Comparison of ENCODE assay signal across 8 cellular contexts in genomic region chr10:9342865-9343450, GRCh38.
DNase-seq lines count a peak whose midpoint lies in the region; ATAC-seq and TF ChIP-seq lines count a peak whose summit lies in the region.

No MANE protein-coding gene starts in this region.

- H3K27ac ChIP-seq in HCT116 (ENCODE audit: low read depth, low read length) (no peak overlapping the region), OCI-LY3 (ENCODE audit: low read length) (no peak overlapping the region)

- DNase-seq in Calu3 (peak; percentile 2), HCT116 (ENCODE audit: low read depth, low spot score) (no peak), epithelial cell of esophagus (ENCODE audit: low read depth) (peak; percentile 53), progenitor cell of endocrine pancreas (ENCODE audit: low spot score, unreplicated experiment) (no peak), NCI-H510A (lab: John Stamatoyannopoulos, UW) (no peak)
- no peak for DNase-seq in stimulated activated CD4-positive, alpha-beta T cell treated with anti-CD3 and anti-CD28 coated beads, Interleukin-4, amount 100 ng/mL, for 1 hour

- CTCF ChIA-PET in Calu3 (lab: Charles Lee) = interaction anchor here (0.8 to 1.1 kb wide), 6 partner anchors 10 to 1928 kb away, joined by 3 to 16 read pairs (median 4); no protein-coding TSS in a partner anchor
- CTCF ChIA-PET in HCT116 (lab: Charles Lee) = interaction anchor here (0.5 to 1.2 kb wide), 5 partner anchors 265 to 1927 kb away, joined by 3 to 4 read pairs (median 3); no protein-coding TSS in a partner anchor

- H3K9me3 Mint-ChIP-seq in Calu3 (ENCODE audit: low read depth, unreplicated experiment) (no peaks in the 10 kb centered on the region), progenitor cell of endocrine pancreas (ENCODE audit: low read depth) (peaks cover 21% of the 10 kb centered on the region)

- BruUV-seq in Calu3 (replicated peaks; lab: Mats Ljungman, UMichigan) (no TSS peak), HCT116 (replicated peaks; lab: Mats Ljungman, UMichigan) (no TSS peak)

- H4K20me1 ChIP-seq in HCT116 (ENCODE audit: insufficient read depth) (no peaks in the 10 kb centered on the region; the same call in 1 of the 2 replicates), OCI-LY3 (ENCODE audit: insufficient read depth, low read length) (no peaks in the 10 kb centered on the region)

- H2AFZ ChIP-seq in HCT116 (ENCODE audit: low read depth, low read length, poor library complexity, severe bottlenecking) (no peak overlapping the region), OCI-LY3 (ENCODE audit: low read depth, low read length) (no peak overlapping the region)

- ATAC-seq in HCT116 (no peak), GM21423 (IDR thresholded peaks at IDR 0.05; ENCODE audit: unreplicated experiment) (no peak)

- H3K79me2 ChIP-seq in HCT116 (ENCODE audit: insufficient read depth, low read length) = no peaks in the 10 kb centered on the region
- no peaks in the 10 kb centered on the region for H3K79me2 ChIP-seq in OCI-LY3 (ENCODE audit: low read length)

- H3K9ac ChIP-seq in HCT116 (ENCODE audit: low read length) = no peak overlapping the region
- H3K9ac ChIP-seq in OCI-LY3 (ENCODE audit: low read length) = no peak overlapping the region

- H3K4me3 Mint-ChIP-seq in Calu3 (ENCODE audit: low read depth, unreplicated experiment) (no peak overlapping the region), progenitor cell of endocrine pancreas (ENCODE audit: low read depth) (no peak overlapping the region)

- intact Hi-C loops in Calu3 (cut with micrococcal nuclease; ENCODE audit: unreplicated experiment) = loop anchor here (1.0 to 5.0 kb wide), 4 partner anchors 519 to 1927 kb away; no protein-coding TSS in a partner anchor
- intact Hi-C loops in HCT116 (cut with micrococcal nuclease) = no loop called here

- TF ChIP-seq POLR2A in HCT116 (IDR thresholded peaks at IDR 0.05; ENCODE audit: borderline replicate concordance, extremely low read depth, insufficient read depth, insufficient read length) = no peak

- TF ChIP-seq CTCF in Calu3 (IDR thresholded peaks at IDR 0.05; ENCODE audit: unreplicated experiment) (peak; percentile 41), HCT116 (IDR thresholded peaks at IDR 0.05 in 2 of 3, conservative IDR thresholded peaks at IDR 0.05 in 1 of 3; ENCODE audit: borderline replicate concordance in 1 of 3, insufficient read depth in 1 of 3, low read depth in 2 of 3, low read length in 2 of 3) (peak; percentile 6 to 42 (median 28); a peak in 3 of 6 replicates), OCI-LY3 (IDR thresholded peaks at IDR 0.05; ENCODE audit: low read depth, low read length) (peak; percentile 67), epithelial cell of esophagus (IDR thresholded peaks at IDR 0.05; ENCODE audit: insufficient read depth, low read depth, low read length, missing control alignments) (peak; percentile 82), progenitor cell of endocrine pancreas (IDR thresholded peaks at IDR 0.05; ENCODE audit: unreplicated experiment) (peak; percentile 90)

- H3K4me1 Mint-ChIP-seq in Calu3 (ENCODE audit: low read depth, unreplicated experiment) (no peaks in the 10 kb centered on the region), progenitor cell of endocrine pancreas (ENCODE audit: low read depth) (peaks cover 3% of the 10 kb centered on the region)

- H3K4me2 ChIP-seq in HCT116 (ENCODE audit: low read length) = no peak overlapping the region
- H3K4me2 ChIP-seq in OCI-LY3 (ENCODE audit: low read length) = no peak overlapping the region

- POLR2A ChIA-PET in HCT116 (lab: Charles Lee) = no interaction called here

- H3K27me3 ChIP-seq in HCT116 (ENCODE audit: insufficient read depth, low read length) (no peaks in the 10 kb centered on the region), OCI-LY3 (ENCODE audit: low read depth, low read length) (no peaks in the 10 kb centered on the region)

- H3K36me3 ChIP-seq in HCT116 (ENCODE audit: control insufficient read depth in 1 of 2, insufficient read depth in 2 of 2, low read length in 2 of 2) = no peaks in the 10 kb centered on the region
- H3K36me3 ChIP-seq in OCI-LY3 (replicated peaks; ENCODE audit: low read depth, low read length) = no peaks in the 10 kb centered on the region

- H3K4me1 ChIP-seq in HCT116 (ENCODE audit: control insufficient read depth in 1 of 2, insufficient read depth in 2 of 2, low read length in 2 of 2) = no peaks in the 10 kb centered on the region
- no peaks in the 10 kb centered on the region for H3K4me1 ChIP-seq in OCI-LY3 (ENCODE audit: low read length)

- no peaks in the 10 kb centered on the region for H3K9me2 ChIP-seq in HCT116 (ENCODE audit: insufficient read depth)

- peak; percentile 36 for TF ChIP-seq RAD21 in HCT116 (IDR thresholded peaks at IDR 0.05; ENCODE audit: low read depth)

- RAD21 ChIA-PET in HCT116 (lab: Charles Lee; ENCODE audit: low non-redundant PET in 1 of 2, low total read pairs in 2 of 2, uncharacterized antibody in 2 of 2, unreplicated experiment in 2 of 2) = no interaction called here

- H3K4me3 ChIP-seq in HCT116 (replicated peaks in 1 of 2; ENCODE audit: low read depth in 1 of 2, low read length in 2 of 2) = no peak overlapping the region
- H3K4me3 ChIP-seq in OCI-LY3 (ENCODE audit: low read length) = no peak overlapping the region
- no peak overlapping the region for H3K4me3 ChIP-seq in epithelial cell of esophagus (ENCODE audit: low read length)

- H3K9me3 ChIP-seq in HCT116 (ENCODE audit: control insufficient read depth in 1 of 2, insufficient read depth in 1 of 2, low read depth in 1 of 2, low read length in 2 of 2) (peaks cover 0 to 4% of the 10 kb centered on the region in 2 experiments; a peak in 1 of 4 replicates), OCI-LY3 (ENCODE audit: insufficient read depth, low read length) (no peaks in the 10 kb centered on the region)

- H3K27ac Mint-ChIP-seq in Calu3 (ENCODE audit: unreplicated experiment) = no peak overlapping the region
- no peak overlapping the region for H3K27ac Mint-ChIP-seq in progenitor cell of endocrine pancreas

- no peaks in the 10 kb centered on the region for H3K36me3 Mint-ChIP-seq in Calu3 (ENCODE audit: insufficient read depth, unreplicated experiment)
- no peaks in the 10 kb centered on the region for H3K36me3 Mint-ChIP-seq in progenitor cell of endocrine pancreas (ENCODE audit: insufficient read depth)

- H3K27me3 Mint-ChIP-seq in Calu3 (ENCODE audit: unreplicated experiment) = no peaks in the 10 kb centered on the region
- peaks cover 14% of the 10 kb centered on the region for H3K27me3 Mint-ChIP-seq in progenitor cell of endocrine pancreas

TF ChIP-seq in HCT116, 20 proteins besides CTCF, POLR2A, EP300 and RAD21:
- TF ChIP-seq TCF7L2 (IDR thresholded peaks at IDR 0.05; ENCODE audit: borderline replicate concordance, extremely low read depth, insufficient read depth, insufficient read length) = no peak
- TF ChIP-seq POLR2AphosphoS5 (IDR thresholded peaks at IDR 0.05; ENCODE audit: low read depth, low read length) = no peak
- TF ChIP-seq CBX3 (IDR thresholded peaks at IDR 0.05; ENCODE audit: low read depth) = no peak
- TF ChIP-seq CEBPB (IDR thresholded peaks at IDR 0.05; ENCODE audit: low read depth) = no peak
- TF ChIP-seq EZH2 (IDR thresholded peaks at IDR 0.05) = no peak
- no peak for TF ChIP-seq JUND (IDR thresholded peaks at IDR 0.05)
- TF ChIP-seq ZFX (IDR thresholded peaks at IDR 0.05) = no peak
- TF ChIP-seq ELF1 (IDR thresholded peaks at IDR 0.05; ENCODE audit: borderline replicate concordance, low read depth) = no peak
- TF ChIP-seq ATF3 (IDR thresholded peaks at IDR 0.05) = no peak
- no peak for TF ChIP-seq YY1 (IDR thresholded peaks at IDR 0.05; ENCODE audit: extremely low read depth, insufficient replicate concordance, low read depth, low read length)
- TF ChIP-seq REST (IDR thresholded peaks at IDR 0.05; ENCODE audit: low read depth) = no peak
- TF ChIP-seq EZH2phosphoT487 (IDR thresholded peaks at IDR 0.05; ENCODE audit: borderline replicate concordance) = no peak
- no peak for TF ChIP-seq SP1 (IDR thresholded peaks at IDR 0.05; ENCODE audit: low read depth)
- TF ChIP-seq FOSL1 (IDR thresholded peaks at IDR 0.05; ENCODE audit: low read depth) = no peak

Comparison
In these comparisons a context has a peak if more than half of its experiments do, and no peak if none do; other contexts are left out.
1. DNase-seq: peak in Calu3 (single experiment) and epithelial cell of esophagus (single experiment); none in HCT116 (single experiment), progenitor cell of endocrine pancreas (single experiment), NCI-H510A (single experiment) and stimulated activated CD4-positive, alpha-beta T cell treated with anti-CD3 and anti-CD28 coated beads, Interleukin-4, amount 100 ng/mL, for 1 hour (single experiment).
2. CTCF ChIP-seq: peak in every context shown above with its lines; median percentile 90 in progenitor cell of endocrine pancreas; 82 in epithelial cell of esophagus; 67 in OCI-LY3; 41 in Calu3; 28 in HCT116.